10 cellular contexts compared by ENCODE assay signal in the genomic region with DNA sequence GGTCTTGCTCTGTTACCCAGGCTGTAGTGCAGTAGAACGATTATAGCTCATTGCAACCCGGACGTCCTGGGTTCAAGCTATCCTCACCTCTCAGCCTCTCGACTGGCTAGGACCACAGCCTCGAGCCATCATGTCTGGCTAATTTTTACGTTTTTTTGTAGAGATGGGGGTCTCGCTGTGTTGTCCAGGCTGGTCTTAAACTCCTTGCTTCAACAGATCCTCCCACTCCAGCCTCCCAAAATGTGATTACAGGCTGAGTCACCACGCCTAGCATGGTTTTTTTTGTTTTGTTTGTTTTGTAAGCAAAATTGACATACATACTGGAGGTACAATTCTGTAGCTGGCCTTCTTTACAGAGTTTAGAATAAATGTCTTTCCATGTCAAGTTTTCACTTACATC. TPM values are rescaled to one million over a fixed set of nuclear protein-coding genes. Genes with fewer than 3 reads are reported as not detected.
DNase-seq lines count a peak whose midpoint lies in the region; ATAC-seq and TF ChIP-seq lines count a peak whose summit lies in the region.
"Had no signal": no experiment of that assay in that cellular context is flagged by ENCODE, and none has a peak within 500 bp of the region (broad histone marks: within the 10 kb centered on the region; RNA-seq: fewer than 3 reads in every experiment).

No MANE protein-coding gene starts in this region.

- H3K14ac ChIP-seq in mesenchymal stem cell (ENCODE audit: low read length in 2 of 2), result no peak overlapping the region

- no peak for ATAC-seq in stimulated activated naive CD8-positive, alpha-beta T cell treated with anti-CD3 and anti-CD28 coated beads, Interleukin-15, Interleukin-2, amounts not matched to agents 100 U/mL and 50 U/mL, for 24 hours
- ATAC-seq in GM21737 (IDR thresholded peaks at IDR 0.05; ENCODE audit: unreplicated experiment) (no peak), GM19467 (IDR thresholded peaks at IDR 0.05; ENCODE audit: unreplicated experiment) (no peak), HG03196 (IDR thresholded peaks at IDR 0.05; ENCODE audit: unreplicated experiment) (no peak)

- peaks cover under 1 to 19% of the 10 kb centered on the region in 2 experiments for H3K36me3 ChIP-seq in mesenchymal stem cell (ENCODE audit: control insufficient read depth in 1 of 2, insufficient read depth in 2 of 2, low read depth in 1 of 2, low read length in 2 of 2)
- H3K36me3 ChIP-seq in vagina, result peaks cover 0 to 24% of the 10 kb centered on the region in 2 donors

- no peak overlapping the region for H4K91ac ChIP-seq in mesenchymal stem cell (ENCODE audit: low read length)

- no peaks in the 10 kb centered on the region for H3K9me3 Mint-ChIP-seq in stimulated activated naive CD8-positive, alpha-beta T cell treated with anti-CD3 and anti-CD28 coated beads, Interleukin-15, Interleukin-2, amounts not matched to agents 100 ng/mL and 50 ng/mL, for 24 hours
- H3K9me3 Mint-ChIP-seq in activated naive CD8-positive, alpha-beta T cell treated with anti-CD3 and anti-CD28 coated beads for 36 hours, result no peaks in the 10 kb centered on the region

- no peak overlapping the region for H2BK12ac ChIP-seq in mesenchymal stem cell (ENCODE audit: low read length in 2 of 2)

- no peak overlapping the region for H2BK15ac ChIP-seq in mesenchymal stem cell (ENCODE audit: low read depth, poor library complexity, severe bottlenecking)

- H3K27ac ChIP-seq in mesenchymal stem cell (ENCODE audit: low read length, poor library complexity, severe bottlenecking) (no peak overlapping the region), vagina (peak overlapping the region; percentile 99)

- H3K9ac ChIP-seq in mesenchymal stem cell (ENCODE audit: low read length), result peak overlapping the region; percentile 96

- H3K18ac ChIP-seq in mesenchymal stem cell (ENCODE audit: low read depth in 1 of 2, low read length in 2 of 2), result no peak overlapping the region

- no peak for TF ChIP-seq POLR2A in vagina (IDR thresholded peaks at IDR 0.05)

- H3K4me3 Mint-ChIP-seq in stimulated activated naive CD8-positive, alpha-beta T cell treated with anti-CD3 and anti-CD28 coated beads, Interleukin-15, Interleukin-2, amounts not matched to agents 100 ng/mL and 50 ng/mL, for 24 hours, result peak overlapping the region; percentile 90
- H3K4me3 Mint-ChIP-seq in activated naive CD8-positive, alpha-beta T cell treated with anti-CD3 and anti-CD28 coated beads for 36 hours, result peak overlapping the region; percentile 100

- no peak overlapping the region for H3K23ac ChIP-seq in mesenchymal stem cell (ENCODE audit: low read length in 2 of 2)

- 91% methylated on average over 6 of the region's 8 CpGs for WGBS in mesenchymal stem cell

- peak overlapping the region; percentile 33 for H4K8ac ChIP-seq in mesenchymal stem cell (ENCODE audit: low read length)

- no peak overlapping the region for H2BK120ac ChIP-seq in mesenchymal stem cell (ENCODE audit: low read depth, low read length)

- no peak overlapping the region for H3K4ac ChIP-seq in mesenchymal stem cell (ENCODE audit: low read depth in 1 of 2, low read length in 2 of 2)

- intact Hi-C loops in vagina (cut with DNase I), result loop anchor here (5.0 kb wide), 1 partner anchor 66 kb away; no protein-coding TSS in a partner anchor

- H3K27me3 Mint-ChIP-seq in stimulated activated naive CD8-positive, alpha-beta T cell treated with anti-CD3 and anti-CD28 coated beads, Interleukin-15, Interleukin-2, amounts not matched to agents 100 ng/mL and 50 ng/mL, for 24 hours, result no peaks in the 10 kb centered on the region
- no peaks in the 10 kb centered on the region for H3K27me3 Mint-ChIP-seq in activated naive CD8-positive, alpha-beta T cell treated with anti-CD3 and anti-CD28 coated beads for 36 hours

- H3K9me3 ChIP-seq in mesenchymal stem cell (ENCODE audit: control insufficient read depth, low read length) (no peaks in the 10 kb centered on the region), vagina (no peaks in the 10 kb centered on the region)

- peak overlapping the region in 1 of 2 experiments; percentile 90 for H3K4me3 ChIP-seq in mesenchymal stem cell (ENCODE audit: insufficient read depth in 1 of 2, low read depth in 1 of 2, low read length in 2 of 2)
- peak overlapping the region in 1 of 2 donors; percentile 98 for H3K4me3 ChIP-seq in vagina

- H3K36me3 Mint-ChIP-seq in stimulated activated naive CD8-positive, alpha-beta T cell treated with anti-CD3 and anti-CD28 coated beads, Interleukin-15, Interleukin-2, amounts not matched to agents 100 ng/mL and 50 ng/mL, for 24 hours (ENCODE audit: low read depth), result peaks cover 19% of the 10 kb centered on the region
- peaks cover 8% of the 10 kb centered on the region for H3K36me3 Mint-ChIP-seq in activated naive CD8-positive, alpha-beta T cell treated with anti-CD3 and anti-CD28 coated beads for 36 hours

- no peak overlapping the region for H2AFZ ChIP-seq in mesenchymal stem cell (ENCODE audit: low read depth, low read length)

- H3K27me3 ChIP-seq in mesenchymal stem cell (ENCODE audit: control insufficient read depth in 1 of 2, insufficient read depth in 1 of 2, low read length in 2 of 2) (no peaks in the 10 kb centered on the region), vagina (no peaks in the 10 kb centered on the region)

- H2BK5ac ChIP-seq in mesenchymal stem cell (ENCODE audit: low read depth, low read length, poor library complexity, severe bottlenecking), result no peak overlapping the region

- no peak overlapping the region for H3K4me2 ChIP-seq in mesenchymal stem cell (ENCODE audit: low read length, poor library complexity, severe bottlenecking)

- no peak overlapping the region for H2AK5ac ChIP-seq in mesenchymal stem cell (ENCODE audit: low read length, severe bottlenecking)

- H3K4me1 ChIP-seq in mesenchymal stem cell (ENCODE audit: control insufficient read depth, insufficient read depth, low read depth, low read length) (no peaks in the 10 kb centered on the region), vagina (peaks cover 29% of the 10 kb centered on the region)

- H3K79me1 ChIP-seq in mesenchymal stem cell (replicated peaks; ENCODE audit: low read length, poor library complexity, severe bottlenecking), result peaks cover 2% of the 10 kb centered on the region

- TF ChIP-seq CTCF in vagina (IDR thresholded peaks at IDR 0.05), result no peak

- peak overlapping the region; percentile 95 for H3K27ac Mint-ChIP-seq in stimulated activated naive CD8-positive, alpha-beta T cell treated with anti-CD3 and anti-CD28 coated beads, Interleukin-15, Interleukin-2, amounts not matched to agents 100 ng/mL and 50 ng/mL, for 24 hours
- H3K27ac Mint-ChIP-seq in activated naive CD8-positive, alpha-beta T cell treated with anti-CD3 and anti-CD28 coated beads for 36 hours, result no peak overlapping the region

- DNase-seq in stimulated activated naive CD8-positive, alpha-beta T cell treated with anti-CD3 and anti-CD28 coated beads, Interleukin-15, Interleukin-2, amounts not matched to agents 100 U/mL and 50 U/mL, for 24 hours, result no peak
- DNase-seq in activated naive CD8-positive, alpha-beta T cell treated with anti-CD3 and anti-CD28 coated beads for 36 hours, result no peak
- no peak for DNase-seq in mesenchymal stem cell
- no peak for DNase-seq in vagina (ENCODE audit: extremely low spot score in 2 of 2)
- DNase-seq: NCI-H187 had no signal

- H3K4me1 Mint-ChIP-seq in stimulated activated naive CD8-positive, alpha-beta T cell treated with anti-CD3 and anti-CD28 coated beads, Interleukin-15, Interleukin-2, amounts not matched to agents 100 ng/mL and 50 ng/mL, for 24 hours (ENCODE audit: low read depth), result peaks cover 23% of the 10 kb centered on the region
- peaks cover 9% of the 10 kb centered on the region for H3K4me1 Mint-ChIP-seq in activated naive CD8-positive, alpha-beta T cell treated with anti-CD3 and anti-CD28 coated beads for 36 hours

RNA-seq across cellular contexts. Expression of a gene that starts 1.0 kb away (rescaled TPM):
- total RNA-seq in activated naive CD8-positive, alpha-beta T cell treated with anti-CD3 and anti-CD28 coated beads for 36 hours, result 100 to 1,000 TPM; 170 to 173 TPM
- polyA plus RNA-seq in mesenchymal stem cell (2013, experiment 1 of 2), result 272 TPM
- 279 TPM for polyA plus RNA-seq in mesenchymal stem cell (2013, experiment 2 of 2)
- total RNA-seq in vagina, result 66.5 TPM

RNA-seq across cellular contexts. Expression of a gene that starts 17.7 kb away (rescaled TPM):
- under 1 TPM; 0.20 to 0.21 TPM for total RNA-seq in activated naive CD8-positive, alpha-beta T cell treated with anti-CD3 and anti-CD28 coated beads for 36 hours
- polyA plus RNA-seq in mesenchymal stem cell (2013, experiment 1 of 2), result 11.9 TPM
- polyA plus RNA-seq in mesenchymal stem cell (2013, experiment 2 of 2), result 12.4 TPM
- 6.4 TPM for total RNA-seq in vagina

RNA-seq across cellular contexts. Expression of a gene that starts 42.5 kb away (rescaled TPM):
- not detected for total RNA-seq in activated naive CD8-positive, alpha-beta T cell treated with anti-CD3 and anti-CD28 coated beads for 36 hours
- polyA plus RNA-seq in mesenchymal stem cell (2013, experiment 1 of 2), result 0.17 TPM
- 0.11 TPM for polyA plus RNA-seq in mesenchymal stem cell (2013, experiment 2 of 2)
- 7.4 TPM for total RNA-seq in vagina
- total RNA-seq: pulmonary artery endothelial cell had no signal
